In genomic region chr1:48222501-48223242, GRCh38 we compare ENCODE assay signal across 1 cellular context.
TF ChIP-seq lines count a peak whose summit lies in the region.

TSS of gene SLC5A9 (plus strand) at chr1:48222716. CDS start at chr1:48222737, 21 bp downstream.

TF ChIP-seq in HepG2, 621 proteins besides CTCF, POLR2A, EP300 and RAD21 (continued from another document and continues in another):
- TF ChIP-seq, protein P1, sequence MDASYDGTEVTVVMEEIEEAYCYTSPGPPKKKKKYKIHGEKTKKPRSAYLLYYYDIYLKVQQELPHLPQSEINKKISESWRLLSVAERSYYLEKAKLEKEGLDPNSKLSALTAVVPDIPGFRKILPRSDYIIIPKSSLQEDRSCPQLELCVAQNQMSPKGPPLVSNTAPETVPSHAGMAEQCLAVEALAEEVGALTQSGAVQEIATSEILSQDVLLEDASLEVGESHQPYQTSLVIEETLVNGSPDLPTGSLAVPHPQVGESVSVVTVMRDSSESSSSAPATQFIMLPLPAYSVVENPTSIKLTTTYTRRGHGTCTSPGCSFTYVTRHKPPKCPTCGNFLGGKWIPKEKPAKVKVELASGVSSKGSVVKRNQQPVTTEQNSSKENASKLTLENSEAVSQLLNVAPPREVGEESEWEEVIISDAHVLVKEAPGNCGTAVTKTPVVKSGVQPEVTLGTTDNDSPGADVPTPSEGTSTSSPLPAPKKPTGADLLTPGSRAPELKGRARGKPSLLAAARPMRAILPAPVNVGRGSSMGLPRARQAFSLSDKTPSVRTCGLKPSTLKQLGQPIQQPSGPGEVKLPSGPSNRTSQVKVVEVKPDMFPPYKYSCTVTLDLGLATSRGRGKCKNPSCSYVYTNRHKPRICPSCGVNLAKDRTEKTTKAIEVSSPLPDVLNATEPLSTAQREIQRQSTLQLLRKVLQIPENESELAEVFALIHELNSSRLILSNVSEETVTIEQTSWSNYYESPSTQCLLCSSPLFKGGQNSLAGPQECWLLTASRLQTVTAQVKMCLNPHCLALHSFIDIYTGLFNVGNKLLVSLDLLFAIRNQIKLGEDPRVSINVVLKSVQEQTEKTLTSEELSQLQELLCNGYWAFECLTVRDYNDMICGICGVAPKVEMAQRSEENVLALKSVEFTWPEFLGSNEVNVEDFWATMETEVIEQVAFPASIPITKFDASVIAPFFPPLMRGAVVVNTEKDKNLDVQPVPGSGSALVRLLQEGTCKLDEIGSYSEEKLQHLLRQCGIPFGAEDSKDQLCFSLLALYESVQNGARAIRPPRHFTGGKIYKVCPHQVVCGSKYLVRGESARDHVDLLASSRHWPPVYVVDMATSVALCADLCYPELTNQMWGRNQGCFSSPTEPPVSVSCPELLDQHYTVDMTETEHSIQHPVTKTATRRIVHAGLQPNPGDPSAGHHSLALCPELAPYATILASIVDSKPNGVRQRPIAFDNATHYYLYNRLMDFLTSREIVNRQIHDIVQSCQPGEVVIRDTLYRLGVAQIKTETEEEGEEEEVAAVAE (CRISPR knock-in tag; IDR thresholded peaks at IDR 0.05; ENCODE audit: borderline replicate concordance), result no peak
- TF ChIP-seq NONO (IDR thresholded peaks at IDR 0.05), result no peak
- peak; percentile 45; the same call in 1 of the 2 replicates for TF ChIP-seq NONO (CRISPR knock-in tag; conservative IDR thresholded peaks at IDR 0.05)
- TF ChIP-seq, protein P2, sequence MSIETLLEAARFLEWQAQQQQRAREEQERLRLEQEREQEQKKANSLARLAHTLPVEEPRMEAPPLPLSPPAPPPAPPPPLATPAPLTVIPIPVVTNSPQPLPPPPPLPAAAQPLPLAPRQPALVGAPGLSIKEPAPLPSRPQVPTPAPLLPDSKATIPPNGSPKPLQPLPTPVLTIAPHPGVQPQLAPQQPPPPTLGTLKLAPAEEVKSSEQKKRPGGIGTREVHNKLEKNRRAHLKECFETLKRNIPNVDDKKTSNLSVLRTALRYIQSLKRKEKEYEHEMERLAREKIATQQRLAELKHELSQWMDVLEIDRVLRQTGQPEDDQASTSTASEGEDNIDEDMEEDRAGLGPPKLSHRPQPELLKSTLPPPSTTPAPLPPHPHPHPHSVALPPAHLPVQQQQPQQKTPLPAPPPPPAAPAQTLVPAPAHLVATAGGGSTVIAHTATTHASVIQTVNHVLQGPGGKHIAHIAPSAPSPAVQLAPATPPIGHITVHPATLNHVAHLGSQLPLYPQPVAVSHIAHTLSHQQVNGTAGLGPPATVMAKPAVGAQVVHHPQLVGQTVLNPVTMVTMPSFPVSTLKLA (IDR thresholded peaks at IDR 0.05), result no peak
- no peak for TF ChIP-seq NFIB (CRISPR knock-in tag; IDR thresholded peaks at IDR 0.05; ENCODE audit: borderline replicate concordance)
- TF ChIP-seq, protein P3, sequence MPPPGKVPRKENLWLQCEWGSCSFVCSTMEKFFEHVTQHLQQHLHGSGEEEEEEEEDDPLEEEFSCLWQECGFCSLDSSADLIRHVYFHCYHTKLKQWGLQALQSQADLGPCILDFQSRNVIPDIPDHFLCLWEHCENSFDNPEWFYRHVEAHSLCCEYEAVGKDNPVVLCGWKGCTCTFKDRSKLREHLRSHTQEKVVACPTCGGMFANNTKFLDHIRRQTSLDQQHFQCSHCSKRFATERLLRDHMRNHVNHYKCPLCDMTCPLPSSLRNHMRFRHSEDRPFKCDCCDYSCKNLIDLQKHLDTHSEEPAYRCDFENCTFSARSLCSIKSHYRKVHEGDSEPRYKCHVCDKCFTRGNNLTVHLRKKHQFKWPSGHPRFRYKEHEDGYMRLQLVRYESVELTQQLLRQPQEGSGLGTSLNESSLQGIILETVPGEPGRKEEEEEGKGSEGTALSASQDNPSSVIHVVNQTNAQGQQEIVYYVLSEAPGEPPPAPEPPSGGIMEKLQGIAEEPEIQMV (CRISPR knock-in tag; IDR thresholded peaks at IDR 0.05; ENCODE audit: low read depth), result 0 out of 2 replicates have a peak, but pooled peaks have one; percentile 56
- no peak for TF ChIP-seq FOXC1 (CRISPR knock-in tag; IDR thresholded peaks at IDR 0.05; ENCODE audit: borderline replicate concordance)
- TF ChIP-seq RCOR2 (CRISPR knock-in tag; IDR thresholded peaks at IDR 0.05), result no peak
- TF ChIP-seq SP1 (IDR thresholded peaks at IDR 0.05), result no peak
- TF ChIP-seq SP1 (CRISPR knock-in tag; IDR thresholded peaks at IDR 0.05), result no peak
- TF ChIP-seq RFX1 (IDR thresholded peaks at IDR 0.05), result no peak
- no peak for TF ChIP-seq ZBTB46 (CRISPR knock-in tag; IDR thresholded peaks at IDR 0.05; ENCODE audit: borderline replicate concordance)
- TF ChIP-seq, protein P4, sequence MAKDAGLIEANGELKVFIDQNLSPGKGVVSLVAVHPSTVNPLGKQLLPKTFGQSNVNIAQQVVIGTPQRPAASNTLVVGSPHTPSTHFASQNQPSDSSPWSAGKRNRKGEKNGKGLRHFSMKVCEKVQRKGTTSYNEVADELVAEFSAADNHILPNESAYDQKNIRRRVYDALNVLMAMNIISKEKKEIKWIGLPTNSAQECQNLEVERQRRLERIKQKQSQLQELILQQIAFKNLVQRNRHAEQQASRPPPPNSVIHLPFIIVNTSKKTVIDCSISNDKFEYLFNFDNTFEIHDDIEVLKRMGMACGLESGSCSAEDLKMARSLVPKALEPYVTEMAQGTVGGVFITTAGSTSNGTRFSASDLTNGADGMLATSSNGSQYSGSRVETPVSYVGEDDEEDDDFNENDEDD (CRISPR knock-in tag; IDR thresholded peaks at IDR 0.05; ENCODE audit: borderline replicate concordance), result no peak
- TF ChIP-seq NCOA5 (CRISPR knock-in tag; IDR thresholded peaks at IDR 0.05), result no peak
- TF ChIP-seq PHB2 (IDR thresholded peaks at IDR 0.05; ENCODE audit: partially characterized antibody), result no peak
- no peak for TF ChIP-seq ZNF225 (CRISPR knock-in tag; IDR thresholded peaks at IDR 0.05)
- no peak for TF ChIP-seq SALL2 (CRISPR knock-in tag; IDR thresholded peaks at IDR 0.05)
- no peak for TF ChIP-seq HNRNPK (IDR thresholded peaks at IDR 0.05; ENCODE audit: low read depth, low read length, poor library complexity, severe bottlenecking)
- TF ChIP-seq HMG20B (CRISPR knock-in tag; conservative IDR thresholded peaks at IDR 0.05), result no peak
- TF ChIP-seq ARID2 (CRISPR knock-in tag; IDR thresholded peaks at IDR 0.05; ENCODE audit: borderline replicate concordance), result no peak
- peak; percentile 59; the same call in 1 of the 2 replicates for TF ChIP-seq RXRA (CRISPR knock-in tag; IDR thresholded peaks at IDR 0.05)
- TF ChIP-seq SP5 (CRISPR knock-in tag; IDR thresholded peaks at IDR 0.05; ENCODE audit: borderline replicate concordance, low read depth), result no peak
- TF ChIP-seq FOSL1 (CRISPR knock-in tag; IDR thresholded peaks at IDR 0.05; ENCODE audit: borderline replicate concordance), result no peak
- TF ChIP-seq NCOA2 (CRISPR knock-in tag; IDR thresholded peaks at IDR 0.05), result 0 out of 2 replicates have a peak, but pooled peaks have one; percentile 23
- no peak for TF ChIP-seq TERF1 (CRISPR knock-in tag; IDR thresholded peaks at IDR 0.05)
- TF ChIP-seq ZNF446 (CRISPR knock-in tag; IDR thresholded peaks at IDR 0.05), result no peak
- TF ChIP-seq ZNF101 (CRISPR knock-in tag; IDR thresholded peaks at IDR 0.05; ENCODE audit: borderline replicate concordance, low read depth), result no peak
- TF ChIP-seq, protein P5, sequence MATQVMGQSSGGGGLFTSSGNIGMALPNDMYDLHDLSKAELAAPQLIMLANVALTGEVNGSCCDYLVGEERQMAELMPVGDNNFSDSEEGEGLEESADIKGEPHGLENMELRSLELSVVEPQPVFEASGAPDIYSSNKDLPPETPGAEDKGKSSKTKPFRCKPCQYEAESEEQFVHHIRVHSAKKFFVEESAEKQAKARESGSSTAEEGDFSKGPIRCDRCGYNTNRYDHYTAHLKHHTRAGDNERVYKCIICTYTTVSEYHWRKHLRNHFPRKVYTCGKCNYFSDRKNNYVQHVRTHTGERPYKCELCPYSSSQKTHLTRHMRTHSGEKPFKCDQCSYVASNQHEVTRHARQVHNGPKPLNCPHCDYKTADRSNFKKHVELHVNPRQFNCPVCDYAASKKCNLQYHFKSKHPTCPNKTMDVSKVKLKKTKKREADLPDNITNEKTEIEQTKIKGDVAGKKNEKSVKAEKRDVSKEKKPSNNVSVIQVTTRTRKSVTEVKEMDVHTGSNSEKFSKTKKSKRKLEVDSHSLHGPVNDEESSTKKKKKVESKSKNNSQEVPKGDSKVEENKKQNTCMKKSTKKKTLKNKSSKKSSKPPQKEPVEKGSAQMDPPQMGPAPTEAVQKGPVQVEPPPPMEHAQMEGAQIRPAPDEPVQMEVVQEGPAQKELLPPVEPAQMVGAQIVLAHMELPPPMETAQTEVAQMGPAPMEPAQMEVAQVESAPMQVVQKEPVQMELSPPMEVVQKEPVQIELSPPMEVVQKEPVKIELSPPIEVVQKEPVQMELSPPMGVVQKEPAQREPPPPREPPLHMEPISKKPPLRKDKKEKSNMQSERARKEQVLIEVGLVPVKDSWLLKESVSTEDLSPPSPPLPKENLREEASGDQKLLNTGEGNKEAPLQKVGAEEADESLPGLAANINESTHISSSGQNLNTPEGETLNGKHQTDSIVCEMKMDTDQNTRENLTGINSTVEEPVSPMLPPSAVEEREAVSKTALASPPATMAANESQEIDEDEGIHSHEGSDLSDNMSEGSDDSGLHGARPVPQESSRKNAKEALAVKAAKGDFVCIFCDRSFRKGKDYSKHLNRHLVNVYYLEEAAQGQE (IDR thresholded peaks at IDR 0.05; ENCODE audit: borderline replicate concordance in 1 of 2, low read depth in 1 of 2, low read length in 2 of 2), result peak in 1 of 2 experiments; percentile 78; a peak in 2 of 4 replicates
- TF ChIP-seq, protein P6, sequence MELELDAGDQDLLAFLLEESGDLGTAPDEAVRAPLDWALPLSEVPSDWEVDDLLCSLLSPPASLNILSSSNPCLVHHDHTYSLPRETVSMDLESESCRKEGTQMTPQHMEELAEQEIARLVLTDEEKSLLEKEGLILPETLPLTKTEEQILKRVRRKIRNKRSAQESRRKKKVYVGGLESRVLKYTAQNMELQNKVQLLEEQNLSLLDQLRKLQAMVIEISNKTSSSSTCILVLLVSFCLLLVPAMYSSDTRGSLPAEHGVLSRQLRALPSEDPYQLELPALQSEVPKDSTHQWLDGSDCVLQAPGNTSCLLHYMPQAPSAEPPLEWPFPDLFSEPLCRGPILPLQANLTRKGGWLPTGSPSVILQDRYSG (CRISPR knock-in tag; IDR thresholded peaks at IDR 0.05), result no peak
- no peak for TF ChIP-seq BRD4 (CRISPR knock-in tag; IDR thresholded peaks at IDR 0.05)
- no peak for TF ChIP-seq U2AF2 (IDR thresholded peaks at IDR 0.05; ENCODE audit: low read depth, low read length)
- TF ChIP-seq KDM4B (CRISPR knock-in tag; IDR thresholded peaks at IDR 0.05), result no peak
- no peak for TF ChIP-seq ZNF749 (CRISPR knock-in tag; IDR thresholded peaks at IDR 0.05; ENCODE audit: borderline replicate concordance)
- no peak for TF ChIP-seq KMT2A (CRISPR knock-in tag; IDR thresholded peaks at IDR 0.05)
- TF ChIP-seq, protein P7, sequence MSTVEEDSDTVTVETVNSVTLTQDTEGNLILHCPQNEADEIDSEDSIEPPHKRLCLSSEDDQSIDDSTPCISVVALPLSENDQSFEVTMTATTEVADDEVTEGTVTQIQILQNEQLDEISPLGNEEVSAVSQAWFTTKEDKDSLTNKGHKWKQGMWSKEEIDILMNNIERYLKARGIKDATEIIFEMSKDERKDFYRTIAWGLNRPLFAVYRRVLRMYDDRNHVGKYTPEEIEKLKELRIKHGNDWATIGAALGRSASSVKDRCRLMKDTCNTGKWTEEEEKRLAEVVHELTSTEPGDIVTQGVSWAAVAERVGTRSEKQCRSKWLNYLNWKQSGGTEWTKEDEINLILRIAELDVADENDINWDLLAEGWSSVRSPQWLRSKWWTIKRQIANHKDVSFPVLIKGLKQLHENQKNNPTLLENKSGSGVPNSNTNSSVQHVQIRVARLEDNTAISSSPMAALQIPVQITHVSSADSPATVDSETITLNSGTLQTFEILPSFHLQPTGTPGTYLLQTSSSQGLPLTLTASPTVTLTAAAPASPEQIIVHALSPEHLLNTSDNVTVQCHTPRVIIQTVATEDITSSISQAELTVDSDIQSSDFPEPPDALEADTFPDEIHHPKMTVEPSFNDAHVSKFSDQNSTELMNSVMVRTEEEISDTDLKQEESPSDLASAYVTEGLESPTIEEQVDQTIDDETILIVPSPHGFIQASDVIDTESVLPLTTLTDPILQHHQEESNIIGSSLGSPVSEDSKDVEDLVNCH (CRISPR knock-in tag; IDR thresholded peaks at IDR 0.05), result no peak
- TF ChIP-seq STAT6 (CRISPR knock-in tag; IDR thresholded peaks at IDR 0.05; ENCODE audit: borderline replicate concordance), result no peak
